Comparison of ENCODE assay signal across 24 cellular contexts in the genomic region with DNA sequence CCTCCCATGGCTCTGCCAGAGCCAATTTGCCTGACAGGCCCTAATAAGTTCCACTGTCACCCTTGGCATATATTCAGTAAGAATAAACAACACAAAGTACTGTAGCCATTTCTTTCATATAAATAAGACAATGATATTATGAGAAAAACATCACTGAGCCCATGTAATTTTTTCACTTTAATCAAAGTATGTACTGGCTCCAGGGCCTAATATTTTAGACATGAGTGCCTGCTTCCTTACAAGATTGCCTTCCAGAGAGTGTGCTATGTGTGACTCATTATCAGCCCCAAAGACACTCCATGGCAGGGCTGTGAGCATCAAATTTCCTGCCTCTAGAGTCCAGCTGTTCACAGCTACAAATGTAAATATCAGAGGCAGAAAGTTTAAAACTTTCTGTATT.
"Had no signal": no experiment of that assay in that cellular context is flagged by ENCODE, and none has a peak within 500 bp of the region (broad histone marks: within the 10 kb centered on the region; RNA-seq: fewer than 3 reads in every experiment).

No MANE protein-coding gene starts in this region.

- ATAC-seq: naive thymus-derived CD4-positive, alpha-beta T cell; right lobe of liver; stimulated activated memory B cell treated with anti-CD40 and anti-IgM and Interleukin-4, amounts not matched to agents 10 μg/mL and 1 μg/mL and 100 μg/mL, for 72 hours had no signal

- H3K4me3 Mint-ChIP-seq: activated naive CD8-positive, alpha-beta T cell; activated T-cell treated with anti-CD3 and anti-CD28 coated beads, Interleukin-2, amount 50 U/mL, for 24 hours; naive thymus-derived CD4-positive, alpha-beta T cell; neural crest cell; stimulated activated memory B cell treated with anti-CD40 and anti-IgM and Interleukin-4, amounts not matched to agents 10 μg/mL and 1 μg/mL and 100 μg/mL, for 72 hours had no signal

- H3K36me3 Mint-ChIP-seq: activated naive CD8-positive, alpha-beta T cell; naive thymus-derived CD4-positive, alpha-beta T cell; stimulated activated memory B cell treated with anti-CD40 and anti-IgM and Interleukin-4, amounts not matched to agents 10 μg/mL and 1 μg/mL and 100 μg/mL, for 72 hours had no signal

- H3K36me3 ChIP-seq: adrenal gland, ascending aorta, brain microvascular endothelial cell, left ventricle myocardium inferior, right lobe of liver, stomach, uterus, WERI-Rb-1 had no signal

- H3K9me3 Mint-ChIP-seq: activated T-cell treated with anti-CD3 and anti-CD28 coated beads, Interleukin-2, amount 50 U/mL, for 24 hours; activated T-helper 2 cell treated with anti-CD3 and anti-CD28 coated beads, Interferon-gamma antibody, Interleukin-2, Interleukin-4, amounts not matched to agents 10 μg/mL and 5 μg/mL and 100 μg/mL, durations not matched to agents 14 hours and 24 hours and 36 hours; neural crest cell had no signal

- FAIRE-seq: colon, frontal cortex, small intestine, TTC549 had no signal

- H3K27ac Mint-ChIP-seq: activated naive CD8-positive, alpha-beta T cell; activated T-cell treated with anti-CD3 and anti-CD28 coated beads, Interleukin-2, amount 50 U/mL, for 24 hours; activated T-helper 2 cell treated with anti-CD3 and anti-CD28 coated beads, Interferon-gamma antibody, Interleukin-2, Interleukin-4, amounts not matched to agents 10 μg/mL and 5 μg/mL and 100 μg/mL, durations not matched to agents 14 hours and 24 hours and 36 hours; naive thymus-derived CD4-positive, alpha-beta T cell; stimulated activated memory B cell treated with anti-CD40 and anti-IgM and Interleukin-4, amounts not matched to agents 10 μg/mL and 1 μg/mL and 100 μg/mL, for 72 hours had no signal

- H3K27me3 ChIP-seq: adrenal gland, ascending aorta, brain microvascular endothelial cell, right lobe of liver, stomach, testis, uterus had no signal

- H3K4me3 ChIP-seq: adrenal gland, ascending aorta, left ventricle myocardium inferior, right lobe of liver, stomach, testis, uterus had no signal

- DNase-seq: activated CD4-positive, alpha-beta T cell treated with anti-CD3 and anti-CD28 coated beads for 1 hour; activated naive CD4-positive, alpha-beta T cell; activated T-cell treated with anti-CD3 and anti-CD28 coated beads, Interleukin-2, amount 50 U/mL, for 24 hours; adrenal gland; brain microvascular endothelial cell; central memory CD4-positive, alpha-beta T cell; effector memory CD4-positive, alpha-beta T cell; left ventricle myocardium inferior; naive thymus-derived CD4-positive, alpha-beta T cell; occipital lobe; right lobe of liver; small intestine; stomach; testis; uterus; WERI-Rb-1 had no signal

- H3K4me1 Mint-ChIP-seq: naive thymus-derived CD4-positive, alpha-beta T cell; neural crest cell had no signal

- H3K27me3 Mint-ChIP-seq: activated T-cell treated with anti-CD3 and anti-CD28 coated beads, Interleukin-2, amount 50 U/mL, for 24 hours had no signal
